In the genomic region with DNA sequence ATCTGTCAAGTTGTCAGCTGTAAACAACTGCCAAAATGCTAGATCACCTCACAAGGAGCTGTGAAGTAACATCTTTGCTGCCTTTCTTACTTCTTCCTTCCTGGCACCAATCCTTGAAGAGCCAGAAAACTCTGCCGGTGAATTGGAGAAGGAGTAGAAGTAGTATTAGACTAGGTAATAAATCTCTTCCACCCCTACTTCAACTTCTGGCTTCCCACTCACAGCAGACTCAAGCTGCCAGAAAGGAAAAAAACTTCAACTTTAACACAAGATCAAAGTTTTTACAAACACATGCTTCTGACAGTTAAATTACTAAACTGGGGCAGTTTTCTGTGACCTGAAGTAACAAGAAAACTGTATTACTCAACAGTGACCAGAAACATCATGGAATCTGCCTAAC, we compare ENCODE assay signal across 1 cellular context.
TF ChIP-seq lines count a peak whose summit lies in the region.

No MANE protein-coding gene starts in this region.

TF ChIP-seq in K562, 482 proteins besides CTCF, POLR2A, EP300 and RAD21 (continued from another document):
- TF ChIP-seq PBX2 (CRISPR knock-in tag; IDR thresholded peaks at IDR 0.05; ENCODE audit: low read depth): no peak
- peak; percentile 12; the same call in 1 of the 2 replicates for TF ChIP-seq PBX2 (tag; conservative IDR thresholded peaks at IDR 0.05; ENCODE audit: low read depth)
- TF ChIP-seq MEIS2 (IDR thresholded peaks at IDR 0.05; ENCODE audit: partially characterized antibody): peak; percentile 25
TF ChIP-seq in K562: peak in this region for 2.
